1 cellular context compared by ENCODE assay signal in the genomic region with DNA sequence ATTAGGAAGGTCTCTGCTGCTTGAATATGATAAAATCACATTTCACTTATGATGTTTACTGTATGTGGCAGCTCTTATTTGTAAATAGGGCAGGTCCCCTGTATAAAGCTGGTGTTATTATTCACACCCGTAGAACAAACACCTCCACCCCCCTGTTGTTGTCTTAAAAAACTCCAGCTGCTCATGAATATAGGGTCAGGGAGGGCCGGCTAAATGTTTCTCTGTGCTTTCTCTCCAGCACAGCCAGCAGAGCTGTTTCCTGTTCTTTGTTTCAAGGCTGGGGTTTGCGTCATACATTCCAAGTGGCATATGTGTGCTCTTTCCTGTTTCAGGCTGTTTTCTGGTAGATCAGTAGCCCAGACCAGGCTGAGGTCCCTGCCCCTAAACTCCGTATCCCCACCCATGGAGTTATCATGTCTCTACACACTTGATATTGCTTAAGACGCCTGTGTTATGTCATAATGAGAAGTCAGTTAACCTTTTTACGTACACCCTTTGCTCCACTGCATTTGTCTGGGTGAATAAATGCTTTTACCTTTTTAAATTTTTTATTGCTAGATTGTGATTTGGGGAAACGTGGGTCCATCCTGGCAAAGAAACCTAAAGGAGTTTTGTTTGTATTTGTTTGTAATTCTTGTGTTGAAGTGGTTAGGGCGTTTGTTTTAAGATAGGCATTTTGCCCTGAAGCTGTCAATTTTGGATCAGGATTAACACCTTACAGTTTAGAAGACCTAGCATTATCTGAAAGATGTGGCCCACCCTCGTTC.
TF ChIP-seq lines count a peak whose summit lies in the region.

No MANE protein-coding gene starts in this region.

TF ChIP-seq in K562, 482 proteins besides CTCF, POLR2A, EP300 and RAD21 (continued from another document):
- TF ChIP-seq, protein P1, sequence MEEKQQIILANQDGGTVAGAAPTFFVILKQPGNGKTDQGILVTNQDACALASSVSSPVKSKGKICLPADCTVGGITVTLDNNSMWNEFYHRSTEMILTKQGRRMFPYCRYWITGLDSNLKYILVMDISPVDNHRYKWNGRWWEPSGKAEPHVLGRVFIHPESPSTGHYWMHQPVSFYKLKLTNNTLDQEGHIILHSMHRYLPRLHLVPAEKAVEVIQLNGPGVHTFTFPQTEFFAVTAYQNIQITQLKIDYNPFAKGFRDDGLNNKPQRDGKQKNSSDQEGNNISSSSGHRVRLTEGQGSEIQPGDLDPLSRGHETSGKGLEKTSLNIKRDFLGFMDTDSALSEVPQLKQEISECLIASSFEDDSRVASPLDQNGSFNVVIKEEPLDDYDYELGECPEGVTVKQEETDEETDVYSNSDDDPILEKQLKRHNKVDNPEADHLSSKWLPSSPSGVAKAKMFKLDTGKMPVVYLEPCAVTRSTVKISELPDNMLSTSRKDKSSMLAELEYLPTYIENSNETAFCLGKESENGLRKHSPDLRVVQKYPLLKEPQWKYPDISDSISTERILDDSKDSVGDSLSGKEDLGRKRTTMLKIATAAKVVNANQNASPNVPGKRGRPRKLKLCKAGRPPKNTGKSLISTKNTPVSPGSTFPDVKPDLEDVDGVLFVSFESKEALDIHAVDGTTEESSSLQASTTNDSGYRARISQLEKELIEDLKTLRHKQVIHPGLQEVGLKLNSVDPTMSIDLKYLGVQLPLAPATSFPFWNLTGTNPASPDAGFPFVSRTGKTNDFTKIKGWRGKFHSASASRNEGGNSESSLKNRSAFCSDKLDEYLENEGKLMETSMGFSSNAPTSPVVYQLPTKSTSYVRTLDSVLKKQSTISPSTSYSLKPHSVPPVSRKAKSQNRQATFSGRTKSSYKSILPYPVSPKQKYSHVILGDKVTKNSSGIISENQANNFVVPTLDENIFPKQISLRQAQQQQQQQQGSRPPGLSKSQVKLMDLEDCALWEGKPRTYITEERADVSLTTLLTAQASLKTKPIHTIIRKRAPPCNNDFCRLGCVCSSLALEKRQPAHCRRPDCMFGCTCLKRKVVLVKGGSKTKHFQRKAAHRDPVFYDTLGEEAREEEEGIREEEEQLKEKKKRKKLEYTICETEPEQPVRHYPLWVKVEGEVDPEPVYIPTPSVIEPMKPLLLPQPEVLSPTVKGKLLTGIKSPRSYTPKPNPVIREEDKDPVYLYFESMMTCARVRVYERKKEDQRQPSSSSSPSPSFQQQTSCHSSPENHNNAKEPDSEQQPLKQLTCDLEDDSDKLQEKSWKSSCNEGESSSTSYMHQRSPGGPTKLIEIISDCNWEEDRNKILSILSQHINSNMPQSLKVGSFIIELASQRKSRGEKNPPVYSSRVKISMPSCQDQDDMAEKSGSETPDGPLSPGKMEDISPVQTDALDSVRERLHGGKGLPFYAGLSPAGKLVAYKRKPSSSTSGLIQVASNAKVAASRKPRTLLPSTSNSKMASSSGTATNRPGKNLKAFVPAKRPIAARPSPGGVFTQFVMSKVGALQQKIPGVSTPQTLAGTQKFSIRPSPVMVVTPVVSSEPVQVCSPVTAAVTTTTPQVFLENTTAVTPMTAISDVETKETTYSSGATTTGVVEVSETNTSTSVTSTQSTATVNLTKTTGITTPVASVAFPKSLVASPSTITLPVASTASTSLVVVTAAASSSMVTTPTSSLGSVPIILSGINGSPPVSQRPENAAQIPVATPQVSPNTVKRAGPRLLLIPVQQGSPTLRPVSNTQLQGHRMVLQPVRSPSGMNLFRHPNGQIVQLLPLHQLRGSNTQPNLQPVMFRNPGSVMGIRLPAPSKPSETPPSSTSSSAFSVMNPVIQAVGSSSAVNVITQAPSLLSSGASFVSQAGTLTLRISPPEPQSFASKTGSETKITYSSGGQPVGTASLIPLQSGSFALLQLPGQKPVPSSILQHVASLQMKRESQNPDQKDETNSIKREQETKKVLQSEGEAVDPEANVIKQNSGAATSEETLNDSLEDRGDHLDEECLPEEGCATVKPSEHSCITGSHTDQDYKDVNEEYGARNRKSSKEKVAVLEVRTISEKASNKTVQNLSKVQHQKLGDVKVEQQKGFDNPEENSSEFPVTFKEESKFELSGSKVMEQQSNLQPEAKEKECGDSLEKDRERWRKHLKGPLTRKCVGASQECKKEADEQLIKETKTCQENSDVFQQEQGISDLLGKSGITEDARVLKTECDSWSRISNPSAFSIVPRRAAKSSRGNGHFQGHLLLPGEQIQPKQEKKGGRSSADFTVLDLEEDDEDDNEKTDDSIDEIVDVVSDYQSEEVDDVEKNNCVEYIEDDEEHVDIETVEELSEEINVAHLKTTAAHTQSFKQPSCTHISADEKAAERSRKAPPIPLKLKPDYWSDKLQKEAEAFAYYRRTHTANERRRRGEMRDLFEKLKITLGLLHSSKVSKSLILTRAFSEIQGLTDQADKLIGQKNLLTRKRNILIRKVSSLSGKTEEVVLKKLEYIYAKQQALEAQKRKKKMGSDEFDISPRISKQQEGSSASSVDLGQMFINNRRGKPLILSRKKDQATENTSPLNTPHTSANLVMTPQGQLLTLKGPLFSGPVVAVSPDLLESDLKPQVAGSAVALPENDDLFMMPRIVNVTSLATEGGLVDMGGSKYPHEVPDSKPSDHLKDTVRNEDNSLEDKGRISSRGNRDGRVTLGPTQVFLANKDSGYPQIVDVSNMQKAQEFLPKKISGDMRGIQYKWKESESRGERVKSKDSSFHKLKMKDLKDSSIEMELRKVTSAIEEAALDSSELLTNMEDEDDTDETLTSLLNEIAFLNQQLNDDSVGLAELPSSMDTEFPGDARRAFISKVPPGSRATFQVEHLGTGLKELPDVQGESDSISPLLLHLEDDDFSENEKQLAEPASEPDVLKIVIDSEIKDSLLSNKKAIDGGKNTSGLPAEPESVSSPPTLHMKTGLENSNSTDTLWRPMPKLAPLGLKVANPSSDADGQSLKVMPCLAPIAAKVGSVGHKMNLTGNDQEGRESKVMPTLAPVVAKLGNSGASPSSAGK (IDR thresholded peaks at IDR 0.05): 0 out of 2 replicates have a peak, but pooled peaks have one; percentile 11
- TF ChIP-seq SMAD1 (IDR thresholded peaks at IDR 0.05; ENCODE audit: low read depth, low read length, partially characterized antibody) (peak; percentile 81), NCOR1 (IDR thresholded peaks at IDR 0.05) (peak; percentile 92), KLF16 (IDR thresholded peaks at IDR 0.05) (peak; percentile 68), NR1H2 (CRISPR knock-in tag; IDR thresholded peaks at IDR 0.05) (no peak), NEUROD1 (IDR thresholded peaks at IDR 0.05; ENCODE audit: borderline replicate concordance, low read depth, low read length, partially characterized antibody) (peak; percentile 86), FOXA3 (CRISPR knock-in tag; conservative IDR thresholded peaks at IDR 0.05 in 1 of 2, IDR thresholded peaks at IDR 0.05 in 1 of 2) (0 out of 4 replicates have a peak, but pooled peaks of 1 of the 2 experiments have one; percentile 22), CC2D1A (IDR thresholded peaks at IDR 0.05) (peak; percentile 42; the same call in 1 of the 2 replicates), LEF1 (IDR thresholded peaks at IDR 0.05) (peak; percentile 73)
- TF ChIP-seq, protein P2, sequence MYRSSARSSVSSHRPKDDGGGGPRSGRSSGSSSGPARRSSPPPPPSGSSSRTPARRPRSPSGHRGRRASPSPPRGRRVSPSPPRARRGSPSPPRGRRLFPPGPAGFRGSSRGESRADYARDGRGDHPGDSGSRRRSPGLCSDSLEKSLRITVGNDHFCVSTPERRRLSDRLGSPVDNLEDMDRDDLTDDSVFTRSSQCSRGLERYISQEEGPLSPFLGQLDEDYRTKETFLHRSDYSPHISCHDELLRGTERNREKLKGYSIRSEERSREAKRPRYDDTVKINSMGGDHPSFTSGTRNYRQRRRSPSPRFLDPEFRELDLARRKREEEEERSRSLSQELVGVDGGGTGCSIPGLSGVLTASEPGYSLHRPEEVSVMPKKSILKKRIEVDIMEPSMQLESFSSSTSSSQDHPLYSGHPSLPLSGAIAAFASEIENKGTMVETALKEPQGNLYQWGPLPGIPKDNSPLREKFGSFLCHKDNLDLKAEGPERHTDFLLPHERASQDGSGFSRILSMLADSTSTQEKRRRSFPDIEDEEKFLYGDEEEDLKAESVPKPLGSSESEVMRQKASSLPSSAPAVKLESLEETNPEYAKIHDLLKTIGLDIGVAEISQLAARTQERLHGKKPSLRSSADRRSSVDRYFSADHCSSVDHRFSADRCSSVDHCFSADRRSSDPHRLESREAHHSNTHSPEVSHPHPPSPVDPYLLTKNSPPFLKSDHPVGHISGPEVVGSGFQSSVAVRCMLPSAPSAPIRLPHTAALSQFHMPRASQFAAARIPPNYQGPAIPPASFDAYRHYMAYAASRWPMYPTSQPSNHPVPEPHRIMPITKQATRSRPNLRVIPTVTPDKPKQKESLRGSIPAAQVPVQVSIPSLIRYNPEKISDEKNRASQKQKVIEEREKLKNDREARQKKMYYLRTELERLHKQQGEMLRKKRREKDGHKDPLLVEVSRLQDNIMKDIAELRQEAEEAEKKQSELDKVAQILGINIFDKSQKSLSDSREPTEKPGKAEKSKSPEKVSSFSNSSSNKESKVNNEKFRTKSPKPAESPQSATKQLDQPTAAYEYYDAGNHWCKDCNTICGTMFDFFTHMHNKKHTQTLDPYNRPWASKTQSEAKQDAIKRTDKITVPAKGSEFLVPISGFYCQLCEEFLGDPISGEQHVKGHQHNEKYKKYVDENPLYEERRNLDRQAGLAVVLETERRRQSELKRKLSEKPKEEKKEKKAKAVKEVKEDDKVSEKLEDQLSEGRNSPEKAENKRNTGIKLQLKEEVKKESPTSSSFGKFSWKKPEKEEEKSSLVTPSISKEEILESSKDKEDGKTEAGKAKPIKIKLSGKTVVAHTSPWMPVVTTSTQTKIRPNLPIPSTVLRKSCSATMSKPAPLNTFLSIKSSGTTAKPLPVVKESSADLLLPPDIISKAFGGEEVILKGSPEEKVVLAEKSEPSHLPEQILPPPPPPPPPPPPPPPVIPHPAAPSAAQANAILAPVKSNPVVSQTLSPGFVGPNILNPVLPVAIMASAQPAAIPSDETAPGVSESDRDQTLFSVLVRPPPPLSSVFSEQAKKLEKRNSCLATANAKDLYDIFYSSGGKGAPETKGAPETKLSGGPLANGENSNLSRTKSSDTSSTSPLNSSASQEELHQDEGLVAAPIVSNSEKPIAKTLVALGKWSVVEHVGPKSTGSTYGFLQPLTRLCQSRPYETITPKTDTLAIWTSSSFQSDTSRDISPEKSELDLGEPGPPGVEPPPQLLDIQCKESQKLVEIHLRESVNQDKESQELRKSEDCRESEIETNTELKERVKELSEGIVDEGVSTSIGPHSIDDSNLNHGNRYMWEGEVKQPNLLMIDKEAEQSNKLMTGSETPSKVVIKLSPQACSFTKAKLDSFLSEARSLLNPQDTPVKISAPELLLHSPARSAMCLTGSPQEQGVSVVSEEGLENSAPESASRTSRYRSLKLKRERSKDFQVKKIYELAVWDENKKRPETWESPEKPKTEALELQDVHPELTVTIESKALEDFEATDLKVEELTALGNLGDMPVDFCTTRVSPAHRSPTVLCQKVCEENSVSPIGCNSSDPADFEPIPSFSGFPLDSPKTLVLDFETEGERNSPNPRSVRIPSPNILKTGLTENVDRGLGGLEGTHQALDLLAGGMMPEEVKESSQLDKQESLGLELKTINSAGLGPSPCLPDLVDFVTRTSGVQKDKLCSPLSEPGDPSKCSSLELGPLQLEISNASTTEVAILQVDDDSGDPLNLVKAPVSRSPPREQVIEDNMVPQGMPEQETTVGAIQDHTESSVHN (IDR thresholded peaks at IDR 0.05; ENCODE audit: borderline replicate concordance in 1 of 2, low read depth in 1 of 2): peak in 1 of 2 experiments; percentile 78; a peak in 2 of 4 replicates
- TF ChIP-seq, protein P3, sequence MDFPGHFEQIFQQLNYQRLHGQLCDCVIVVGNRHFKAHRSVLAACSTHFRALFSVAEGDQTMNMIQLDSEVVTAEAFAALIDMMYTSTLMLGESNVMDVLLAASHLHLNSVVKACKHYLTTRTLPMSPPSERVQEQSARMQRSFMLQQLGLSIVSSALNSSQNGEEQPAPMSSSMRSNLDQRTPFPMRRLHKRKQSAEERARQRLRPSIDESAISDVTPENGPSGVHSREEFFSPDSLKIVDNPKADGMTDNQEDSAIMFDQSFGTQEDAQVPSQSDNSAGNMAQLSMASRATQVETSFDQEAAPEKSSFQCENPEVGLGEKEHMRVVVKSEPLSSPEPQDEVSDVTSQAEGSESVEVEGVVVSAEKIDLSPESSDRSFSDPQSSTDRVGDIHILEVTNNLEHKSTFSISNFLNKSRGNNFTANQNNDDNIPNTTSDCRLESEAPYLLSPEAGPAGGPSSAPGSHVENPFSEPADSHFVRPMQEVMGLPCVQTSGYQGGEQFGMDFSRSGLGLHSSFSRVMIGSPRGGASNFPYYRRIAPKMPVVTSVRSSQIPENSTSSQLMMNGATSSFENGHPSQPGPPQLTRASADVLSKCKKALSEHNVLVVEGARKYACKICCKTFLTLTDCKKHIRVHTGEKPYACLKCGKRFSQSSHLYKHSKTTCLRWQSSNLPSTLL (IDR thresholded peaks at IDR 0.05): no peak
TF ChIP-seq in K562: peak in this region for 154.
